ENCODE assay signal across 8 cellular contexts in the genomic region with DNA sequence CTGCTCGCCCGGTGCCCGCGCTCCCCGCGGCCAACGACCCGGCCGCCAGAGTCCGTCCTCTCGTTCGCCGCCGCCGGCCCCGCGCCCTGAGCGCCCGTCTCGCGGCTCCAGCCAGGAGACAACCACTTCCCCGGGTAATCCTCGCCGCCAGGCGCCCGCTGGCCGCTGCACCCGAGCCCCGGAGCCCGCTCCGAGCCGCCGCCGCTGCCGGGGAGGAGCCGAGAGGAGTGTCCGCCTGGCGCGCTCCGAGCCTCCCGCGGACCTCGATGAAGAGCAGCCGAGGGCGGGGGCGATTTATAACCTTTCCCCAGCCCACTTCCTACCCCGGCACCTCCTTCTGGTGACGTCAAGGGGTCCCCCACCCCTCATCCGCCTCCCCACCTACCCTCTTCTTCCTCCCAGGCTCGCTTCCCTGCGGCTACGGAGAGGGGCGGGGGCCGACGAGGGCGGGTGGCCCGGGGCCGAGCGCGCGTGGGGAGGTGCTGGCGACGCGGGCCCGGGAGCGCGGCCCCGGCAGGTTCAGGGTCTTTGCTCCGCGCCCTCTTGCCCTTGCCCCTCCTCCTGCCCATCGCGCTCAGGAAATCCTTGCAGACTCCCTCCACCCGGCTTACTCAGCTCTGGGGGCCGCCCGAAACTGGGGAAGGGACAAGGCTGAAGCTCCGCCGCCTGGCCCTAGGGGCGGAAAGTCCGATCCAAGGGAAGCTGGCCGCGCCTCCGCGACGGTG. TPM values are rescaled to one million over a fixed set of nuclear protein-coding genes. Genes with fewer than 3 reads are reported as not detected.
DNase-seq lines count a peak whose midpoint lies in the region; ATAC-seq and TF ChIP-seq lines count a peak whose summit lies in the region.

A gene with protein sequence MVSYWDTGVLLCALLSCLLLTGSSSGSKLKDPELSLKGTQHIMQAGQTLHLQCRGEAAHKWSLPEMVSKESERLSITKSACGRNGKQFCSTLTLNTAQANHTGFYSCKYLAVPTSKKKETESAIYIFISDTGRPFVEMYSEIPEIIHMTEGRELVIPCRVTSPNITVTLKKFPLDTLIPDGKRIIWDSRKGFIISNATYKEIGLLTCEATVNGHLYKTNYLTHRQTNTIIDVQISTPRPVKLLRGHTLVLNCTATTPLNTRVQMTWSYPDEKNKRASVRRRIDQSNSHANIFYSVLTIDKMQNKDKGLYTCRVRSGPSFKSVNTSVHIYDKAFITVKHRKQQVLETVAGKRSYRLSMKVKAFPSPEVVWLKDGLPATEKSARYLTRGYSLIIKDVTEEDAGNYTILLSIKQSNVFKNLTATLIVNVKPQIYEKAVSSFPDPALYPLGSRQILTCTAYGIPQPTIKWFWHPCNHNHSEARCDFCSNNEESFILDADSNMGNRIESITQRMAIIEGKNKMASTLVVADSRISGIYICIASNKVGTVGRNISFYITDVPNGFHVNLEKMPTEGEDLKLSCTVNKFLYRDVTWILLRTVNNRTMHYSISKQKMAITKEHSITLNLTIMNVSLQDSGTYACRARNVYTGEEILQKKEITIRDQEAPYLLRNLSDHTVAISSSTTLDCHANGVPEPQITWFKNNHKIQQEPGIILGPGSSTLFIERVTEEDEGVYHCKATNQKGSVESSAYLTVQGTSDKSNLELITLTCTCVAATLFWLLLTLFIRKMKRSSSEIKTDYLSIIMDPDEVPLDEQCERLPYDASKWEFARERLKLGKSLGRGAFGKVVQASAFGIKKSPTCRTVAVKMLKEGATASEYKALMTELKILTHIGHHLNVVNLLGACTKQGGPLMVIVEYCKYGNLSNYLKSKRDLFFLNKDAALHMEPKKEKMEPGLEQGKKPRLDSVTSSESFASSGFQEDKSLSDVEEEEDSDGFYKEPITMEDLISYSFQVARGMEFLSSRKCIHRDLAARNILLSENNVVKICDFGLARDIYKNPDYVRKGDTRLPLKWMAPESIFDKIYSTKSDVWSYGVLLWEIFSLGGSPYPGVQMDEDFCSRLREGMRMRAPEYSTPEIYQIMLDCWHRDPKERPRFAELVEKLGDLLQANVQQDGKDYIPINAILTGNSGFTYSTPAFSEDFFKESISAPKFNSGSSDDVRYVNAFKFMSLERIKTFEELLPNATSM (N-terminal part only) (minus strand): TSS at position 268 of the 725 bp plus-strand sequence. CDS start 285 bp downstream, outside the sequence.

- H3K27me3 ChIP-seq in esophagus (ENCODE audit: control insufficient read depth in 1 of 2, insufficient read depth in 2 of 2, low read length in 2 of 2): peaks cover 0 to 20% of the 10 kb centered on the region in 2 donors
- H3K27me3 ChIP-seq in muscle layer of colon (ENCODE audit: control insufficient read depth in 1 of 2, insufficient read depth in 2 of 2, low read length in 2 of 2): peaks cover 34 to 52% of the 10 kb centered on the region in 2 donors

- H3K27ac ChIP-seq in esophagus (ENCODE audit: low read depth in 2 of 2, low read length in 1 of 2) (peak within 1 kb of the TSS; percentile 22 to 23), muscle layer of colon (ENCODE audit: low read depth, low read length) (no peak within 1 kb of the TSS), temporal lobe (ENCODE audit: low read depth, low read length) (no peak within 1 kb of the TSS)

- H3K4me1 Mint-ChIP-seq in activated CD4-positive, alpha-beta T cell treated with anti-CD3 and anti-CD28 coated beads for 36 hours: peaks cover 22% of the 10 kb centered on the region
- H3K4me1 Mint-ChIP-seq in WTC11: peaks cover 55% of the 10 kb centered on the region

- WGBS in esophagus, 2 donors: 1 to 2% methylated on average over 54 to 84 of the region's 84 CpGs

- TF ChIP-seq CTCF in WTC11 (IDR thresholded peaks at IDR 0.05): no peak

- H3K9me3 ChIP-seq in esophagus (ENCODE audit: control insufficient read depth in 2 of 2, insufficient read depth in 1 of 2, low read depth in 1 of 2, low read length in 1 of 2) (no peaks in the 10 kb centered on the region), muscle layer of colon (ENCODE audit: low read length) (no peaks in the 10 kb centered on the region)

- peak within 1 kb of the TSS; percentile 22 for H3K27ac Mint-ChIP-seq in activated CD4-positive, alpha-beta T cell treated with anti-CD3 and anti-CD28 coated beads for 36 hours
- H3K27ac Mint-ChIP-seq in WTC11: peak within 1 kb of the TSS; percentile 20; the same call in 1 of the 2 replicates

- H3K4me3 ChIP-seq in esophagus (ENCODE audit: low read depth in 1 of 2, low read length in 2 of 2) (peak within 1 kb of the TSS; percentile 42 to 52), muscle layer of colon (ENCODE audit: low read depth in 1 of 2, low read length in 2 of 2) (peak within 1 kb of the TSS; percentile 41 to 46)

- ATAC-seq in activated CD4-positive, alpha-beta T cell treated with anti-CD3 and anti-CD28 coated beads for 36 hours: peak; percentile 55
- ATAC-seq in WTC11: peak; percentile 75

- CTCF ChIA-PET in activated CD4-positive, alpha-beta T cell treated with anti-CD3 and anti-CD28 coated beads for 36 hours (lab: Charles Lee): no interaction called here
- CTCF ChIA-PET in WTC11 (lab: Charles Lee): interaction anchor here (0.9 to 1.1 kb wide), 2 partner anchors 54 to 164 kb away, joined by 3 to 4 read pairs; partner anchors contain the start of gene POMP

- H3K9ac ChIP-seq in muscle layer of colon (ENCODE audit: low read length): no peak within 1 kb of the TSS

- peaks cover 6% of the 10 kb centered on the region for H3K36me3 Mint-ChIP-seq in activated CD4-positive, alpha-beta T cell treated with anti-CD3 and anti-CD28 coated beads for 36 hours (ENCODE audit: low read depth)
- H3K36me3 Mint-ChIP-seq in WTC11: peaks cover 5% of the 10 kb centered on the region

- H3K4me1 ChIP-seq in esophagus (ENCODE audit: control insufficient read depth in 2 of 2, insufficient read depth in 2 of 2, low read length in 1 of 2) (peaks cover 9 to 12% of the 10 kb centered on the region in 2 donors), muscle layer of colon (ENCODE audit: insufficient read depth, low read length) (peaks cover 8% of the 10 kb centered on the region)

- H3K4me3 Mint-ChIP-seq in activated CD4-positive, alpha-beta T cell treated with anti-CD3 and anti-CD28 coated beads for 36 hours: peak within 1 kb of the TSS; percentile 76
- H3K4me3 Mint-ChIP-seq in WTC11: peak within 1 kb of the TSS; percentile 84

- H3K9me3 Mint-ChIP-seq in activated CD4-positive, alpha-beta T cell treated with anti-CD3 and anti-CD28 coated beads for 36 hours (ENCODE audit: low read depth): no peaks in the 10 kb centered on the region
- no peaks in the 10 kb centered on the region for H3K9me3 Mint-ChIP-seq in WTC11

- peaks cover 35% of the 10 kb centered on the region for H3K27me3 Mint-ChIP-seq in activated CD4-positive, alpha-beta T cell treated with anti-CD3 and anti-CD28 coated beads for 36 hours
- H3K27me3 Mint-ChIP-seq in WTC11 (ENCODE audit: low read depth): peaks cover 15% of the 10 kb centered on the region

- peak; percentile 69 for DNase-seq in activated CD4-positive, alpha-beta T cell treated with anti-CD3 and anti-CD28 coated beads for 36 hours
- no peak for DNase-seq in activated CD4-positive, alpha-beta T cell treated with anti-CD3 and anti-CD28 coated beads, Interleukin-2, amount 50 U/mL, for 4 hours
- DNase-seq in WTC11 (ENCODE audit: low spot score) (peak; percentile 84), 8988T (no peak)
- DNase-seq in NK-92 treated with Interleukin-12 subunit alpha and Interleukin-12 subunit beta, amount 100 ng/mL, for 24 hours (lab: John Stamatoyannopoulos, UW): no peak

- POLR2A ChIA-PET in activated CD4-positive, alpha-beta T cell treated with anti-CD3 and anti-CD28 coated beads for 36 hours (lab: Charles Lee): interaction anchor here (0.8 kb wide), 1 partner anchor 164 kb away, joined by 3 read pairs; the partner anchor contains the start of gene POMP
- POLR2A ChIA-PET in WTC11 (lab: Charles Lee): interaction anchor here (0.9 to 1.5 kb wide), 4 partner anchors 10 to 65 kb away, joined by 3 to 5 read pairs (median 4); no protein-coding TSS in a partner anchor

- H3K36me3 ChIP-seq in esophagus (ENCODE audit: control insufficient read depth in 2 of 2, insufficient read depth in 2 of 2, low read length in 1 of 2) (no peaks in the 10 kb centered on the region), muscle layer of colon (ENCODE audit: insufficient read depth, low read length) (no peaks in the 10 kb centered on the region)

- intact Hi-C loops in activated CD4-positive, alpha-beta T cell treated with anti-CD3 and anti-CD28 coated beads for 36 hours (cut with DNase I, micrococcal nuclease): loop anchor here in 1 of 2 experiments (1.0 to 2.0 kb wide), 2 partner anchors 38 to 141 kb away; no protein-coding TSS in a partner anchor

TF ChIP-seq in WTC11, 78 proteins besides CTCF, POLR2A, EP300 and RAD21 (continues in another document):
- TF ChIP-seq FOXP4 (CRISPR knock-in tag; IDR thresholded peaks at IDR 0.05) (0 out of 2 replicates have a peak, but pooled peaks have one; percentile 11), CBFB (CRISPR knock-in tag; IDR thresholded peaks at IDR 0.05; ENCODE audit: low read depth) (0 out of 2 replicates have a peak, but pooled peaks have one; percentile 19)
- TF ChIP-seq, protein P1, sequence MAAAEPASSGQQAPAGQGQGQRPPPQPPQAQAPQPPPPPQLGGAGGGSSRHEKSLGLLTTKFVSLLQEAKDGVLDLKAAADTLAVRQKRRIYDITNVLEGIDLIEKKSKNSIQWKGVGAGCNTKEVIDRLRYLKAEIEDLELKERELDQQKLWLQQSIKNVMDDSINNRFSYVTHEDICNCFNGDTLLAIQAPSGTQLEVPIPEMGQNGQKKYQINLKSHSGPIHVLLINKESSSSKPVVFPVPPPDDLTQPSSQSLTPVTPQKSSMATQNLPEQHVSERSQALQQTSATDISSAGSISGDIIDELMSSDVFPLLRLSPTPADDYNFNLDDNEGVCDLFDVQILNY (CRISPR knock-in tag; IDR thresholded peaks at IDR 0.05): 0 out of 2 replicates have a peak, but pooled peaks have one; percentile 11

RNA-seq across cellular contexts. Expression of the gene that starts here (rescaled TPM):
- 10 to 100 TPM; 21.7 to 27.4 TPM for total RNA-seq in activated CD4-positive, alpha-beta T cell treated with anti-CD3 and anti-CD28 coated beads for 36 hours
- 66.3 to 71.0 TPM (median 66.8 TPM) in 3 replicates for total RNA-seq in WTC11 (2021)
- 1 to 10 TPM; 1.2 to 2.1 TPM for polyA plus RNA-seq in esophagus
- 16.2 TPM for total RNA-seq in temporal lobe

Comparison
In these comparisons a context has a peak if more than half of its experiments do, and no peak if none do; other contexts are left out.
1. DNase-seq: peak in activated CD4-positive, alpha-beta T cell treated with anti-CD3 and anti-CD28 coated beads for 36 hours (single experiment) and WTC11 (single experiment); none in activated CD4-positive, alpha-beta T cell treated with anti-CD3 and anti-CD28 coated beads, Interleukin-2, amount 50 U/mL, for 4 hours (0 of 2), NK-92 treated with Interleukin-12 subunit alpha and Interleukin-12 subunit beta, amount 100 ng/mL, for 24 hours (single experiment) and 8988T (single experiment).
2. H3K27ac ChIP-seq: peak in esophagus (2 of 2); none in muscle layer of colon (single experiment) and temporal lobe (single experiment).